9 cellular contexts compared by ENCODE assay signal in genomic region chr1:230212405-230212936, GRCh38.
A peak's percentile ranks its signal among the peaks of the same experiment; 100 is the strongest.
DNase-seq lines count a peak whose midpoint lies in the region; ATAC-seq lines count a peak whose summit lies in the region.
"Had no signal": no experiment of that assay in that cellular context is flagged by ENCODE, and none has a peak within 500 bp of the region (broad histone marks: within the 10 kb centered on the region; RNA-seq: fewer than 3 reads in every experiment).

No MANE protein-coding gene starts in this region.

- no peaks in the 10 kb centered on the region for H3K27me3 Mint-ChIP-seq in activated CD4-positive, alpha-beta T cell treated with anti-CD3 and anti-CD28 coated beads, Interleukin-2, amount 10 ng/mL, durations not matched to agents 24 days and 14 days
- no peaks in the 10 kb centered on the region for H3K27me3 Mint-ChIP-seq in activated CD4-positive, alpha-beta memory T cell treated with anti-CD3 and anti-CD28 coated beads for 36 hours

- peak; percentile 36 for ATAC-seq in HG02885 (IDR thresholded peaks at IDR 0.05; ENCODE audit: poor library complexity, unreplicated experiment)
- ATAC-seq: Panc1 had no signal

- DNase-seq in activated CD4-positive, alpha-beta T cell treated with anti-CD3 and anti-CD28 coated beads, Interleukin-2, amount 10 ng/mL, durations not matched to agents 24 days and 14 days: peak; percentile 73
- no peak for DNase-seq in activated CD4-positive, alpha-beta T cell treated with anti-CD3 and anti-CD28 coated beads for 4 hours
- peak; percentile 25 for DNase-seq in activated CD4-positive, alpha-beta memory T cell treated with anti-CD3 and anti-CD28 coated beads for 36 hours
- DNase-seq in substantia nigra (lab: John Stamatoyannopoulos, UW) (peak in 16 of 49 donors; percentile 18 to 57 (median 35)), T-helper 9 cell (no peak), KG1 (lab: John Stamatoyannopoulos, UW) (no peak), middle frontal gyrus (ENCODE audit: extremely low spot score, low spot score) (no peak)

- POLR2A ChIA-PET in activated CD4-positive, alpha-beta memory T cell treated with anti-CD3 and anti-CD28 coated beads for 36 hours (lab: Charles Lee): no interaction called here

- peak overlapping the region; percentile 91 for H3K27ac Mint-ChIP-seq in activated CD4-positive, alpha-beta T cell treated with anti-CD3 and anti-CD28 coated beads, Interleukin-2, amount 10 ng/mL, durations not matched to agents 24 days and 14 days
- peak overlapping the region; percentile 68 for H3K27ac Mint-ChIP-seq in activated CD4-positive, alpha-beta memory T cell treated with anti-CD3 and anti-CD28 coated beads for 36 hours

- intact Hi-C loops in activated CD4-positive, alpha-beta T cell treated with anti-CD3 and anti-CD28 coated beads, Interleukin-2, amount 10 ng/mL, durations not matched to agents 24 days and 14 days (cut with micrococcal nuclease): loop anchor here (1.0 kb wide), 1 partner anchor 9 kb away; no protein-coding TSS in a partner anchor
- intact Hi-C loops in activated CD4-positive, alpha-beta memory T cell treated with anti-CD3 and anti-CD28 coated beads for 36 hours (cut with micrococcal nuclease): no loop called here

- H3K27ac ChIP-seq in substantia nigra (ENCODE audit: low read depth, low read length, poor library complexity, severe bottlenecking): peak overlapping the region; percentile 23

- peaks cover 31% of the 10 kb centered on the region for H3K36me3 Mint-ChIP-seq in activated CD4-positive, alpha-beta T cell treated with anti-CD3 and anti-CD28 coated beads, Interleukin-2, amount 10 ng/mL, durations not matched to agents 24 days and 14 days (ENCODE audit: low read depth)
- peaks cover 16% of the 10 kb centered on the region for H3K36me3 Mint-ChIP-seq in activated CD4-positive, alpha-beta memory T cell treated with anti-CD3 and anti-CD28 coated beads for 36 hours

- peaks cover 67% of the 10 kb centered on the region for H3K4me1 Mint-ChIP-seq in activated CD4-positive, alpha-beta T cell treated with anti-CD3 and anti-CD28 coated beads, Interleukin-2, amount 10 ng/mL, durations not matched to agents 24 days and 14 days
- peaks cover 55% of the 10 kb centered on the region for H3K4me1 Mint-ChIP-seq in activated CD4-positive, alpha-beta memory T cell treated with anti-CD3 and anti-CD28 coated beads for 36 hours (ENCODE audit: low read depth)

- H3K4me3 Mint-ChIP-seq in activated CD4-positive, alpha-beta T cell treated with anti-CD3 and anti-CD28 coated beads, Interleukin-2, amount 10 ng/mL, durations not matched to agents 24 days and 14 days: peak overlapping the region; percentile 52
- peak overlapping the region; percentile 39 for H3K4me3 Mint-ChIP-seq in activated CD4-positive, alpha-beta memory T cell treated with anti-CD3 and anti-CD28 coated beads for 36 hours

- CTCF ChIA-PET in activated CD4-positive, alpha-beta memory T cell treated with anti-CD3 and anti-CD28 coated beads for 36 hours (lab: Charles Lee): interaction anchor here (0.7 to 1.4 kb wide), 2 partner anchors 8 to 27 kb away, joined by 3 read pairs; no protein-coding TSS in a partner anchor

- H3K9me3 Mint-ChIP-seq in activated CD4-positive, alpha-beta T cell treated with anti-CD3 and anti-CD28 coated beads, Interleukin-2, amount 10 ng/mL, durations not matched to agents 24 days and 14 days: peaks cover 4% of the 10 kb centered on the region
- H3K9me3 Mint-ChIP-seq in activated CD4-positive, alpha-beta memory T cell treated with anti-CD3 and anti-CD28 coated beads for 36 hours: no peaks in the 10 kb centered on the region

Comparison
In these comparisons a context has a peak if more than half of its experiments do, and no peak if none do; other contexts are left out.
1. DNase-seq: peak in activated CD4-positive, alpha-beta T cell treated with anti-CD3 and anti-CD28 coated beads, Interleukin-2, amount 10 ng/mL, durations not matched to agents 24 days and 14 days (single experiment) and activated CD4-positive, alpha-beta memory T cell treated with anti-CD3 and anti-CD28 coated beads for 36 hours (single experiment); none in activated CD4-positive, alpha-beta T cell treated with anti-CD3 and anti-CD28 coated beads for 4 hours (0 of 2), T-helper 9 cell (single experiment), KG1 (single experiment) and middle frontal gyrus (single experiment).